25 cellular contexts compared by ENCODE assay signal in genomic region chr2:171670655-171671054, GRCh38.
"Had no signal": no experiment of that assay in that cellular context is flagged by ENCODE, and none has a peak within 500 bp of the region (broad histone marks: within the 10 kb centered on the region; RNA-seq: fewer than 3 reads in every experiment).

No MANE protein-coding gene starts in this region.

- H3K4me2 ChIP-seq: neural progenitor cell had no signal

- H3K9ac ChIP-seq: neural progenitor cell had no signal

- H3K9me3 ChIP-seq: breast epithelium, colonic mucosa, esophagus squamous epithelium, gastroesophageal sphincter, right atrium auricular region, spleen, testis, transverse colon had no signal

- ATAC-seq: activated CD8-positive, alpha-beta T cell treated with anti-CD3 and anti-CD28 coated beads for 36 hours; activated T-cell treated with anti-CD3 and anti-CD28 coated beads, Interleukin-2, amount 50 U/mL, for 4 hours; activated T-helper 17 cell treated with anti-CD3 and anti-CD28 coated beads, Interleukin-2, amount 50 U/mL, for 72 hours; gastroesophageal sphincter; left colon; natural killer cell had no signal

- H3K27ac ChIP-seq: breast epithelium, colonic mucosa, epithelial cell of prostate, esophagus squamous epithelium, gastroesophageal sphincter, neural progenitor cell, right atrium auricular region, spleen, testis, transverse colon had no signal

- H3K4me1 ChIP-seq: breast epithelium, colonic mucosa, esophagus squamous epithelium, gastroesophageal sphincter, right atrium auricular region, spleen, testis, transverse colon had no signal

- H2AFZ ChIP-seq: neural progenitor cell had no signal

- H3K36me3 ChIP-seq: breast epithelium, colonic mucosa, esophagus squamous epithelium, gastroesophageal sphincter, neural progenitor cell, right atrium auricular region, spleen, transverse colon had no signal

- H3K4me3 ChIP-seq: breast epithelium, colonic mucosa, esophagus squamous epithelium, gastroesophageal sphincter, neural progenitor cell, right atrium auricular region, spleen, testis, transverse colon had no signal

- DNase-seq: activated B cell treated with CpG ODN at 0.5 μM for 24 hours; activated CD4-positive, alpha-beta T cell treated with anti-CD3 and anti-CD28 coated beads, Interleukin-2, amount 50 U/mL, for 1 hour; activated CD8-positive, alpha-beta T cell treated with anti-CD3 and anti-CD28 coated beads for 36 hours; activated gamma-delta T cell treated with Interleukin-2 at 50 U/mL for 16 hours; activated naive CD4-positive, alpha-beta T cell treated with anti-CD3 and anti-CD28 coated beads, Interleukin-2, amount 50 U/mL, for 16 hours; activated T-cell treated with anti-CD3 and anti-CD28 coated beads, Interleukin-2, amount 50 U/mL, for 4 hours; amygdala; colonic mucosa; effector CD8-positive, alpha-beta T cell; esophagus squamous epithelium; hippocampal formation; kidney; left colon; mammary epithelial cell; natural killer cell; spleen; stimulated activated naive CD4-positive, alpha-beta T cell treated with Interleukin-2 at 50 U/mL for 16 hours; testis; transverse colon had no signal

- H3K27me3 ChIP-seq: breast epithelium, colonic mucosa, esophagus squamous epithelium, gastroesophageal sphincter, neural progenitor cell, right atrium auricular region, testis had no signal
